ENCODE assay signal across 1 cellular context in genomic region chr11:104735013-104735412, GRCh38.
TF ChIP-seq lines count a peak whose summit lies in the region.

No MANE protein-coding gene starts in this region.

TF ChIP-seq in HepG2, 621 proteins besides CTCF, POLR2A, EP300 and RAD21 (continued from another document):
- TF ChIP-seq AKNA (CRISPR knock-in tag; IDR thresholded peaks at IDR 0.05; ENCODE audit: borderline replicate concordance) = no peak
- no peak for TF ChIP-seq ZNF720 (CRISPR knock-in tag; IDR thresholded peaks at IDR 0.05)
- no peak for TF ChIP-seq CSRNP1 (CRISPR knock-in tag; IDR thresholded peaks at IDR 0.05)
- no peak for TF ChIP-seq ZNF724P (CRISPR knock-in tag; IDR thresholded peaks at IDR 0.05; ENCODE audit: borderline replicate concordance)
- TF ChIP-seq DBP (CRISPR knock-in tag; IDR thresholded peaks at IDR 0.05; ENCODE audit: not compliant biosample characterization) = no peak
- TF ChIP-seq CREM (IDR thresholded peaks at IDR 0.05) = no peak
- TF ChIP-seq CREM (CRISPR knock-in tag; IDR thresholded peaks at IDR 0.05) = no peak
- TF ChIP-seq SOX13 (IDR thresholded peaks at IDR 0.05) = no peak
- TF ChIP-seq SOX13 (CRISPR knock-in tag; conservative IDR thresholded peaks at IDR 0.05 in 1 of 2, IDR thresholded peaks at IDR 0.05 in 1 of 2) = no peak
- no peak for TF ChIP-seq ZNF598 (CRISPR knock-in tag; IDR thresholded peaks at IDR 0.05; ENCODE audit: borderline replicate concordance)
- TF ChIP-seq HDAC6 (IDR thresholded peaks at IDR 0.05; ENCODE audit: low read depth, low read length) = no peak
- TF ChIP-seq ZFP37 (CRISPR knock-in tag; IDR thresholded peaks at IDR 0.05; ENCODE audit: borderline replicate concordance) = no peak
- TF ChIP-seq ADNP (CRISPR knock-in tag; IDR thresholded peaks at IDR 0.05) = no peak
